In the genomic region with DNA sequence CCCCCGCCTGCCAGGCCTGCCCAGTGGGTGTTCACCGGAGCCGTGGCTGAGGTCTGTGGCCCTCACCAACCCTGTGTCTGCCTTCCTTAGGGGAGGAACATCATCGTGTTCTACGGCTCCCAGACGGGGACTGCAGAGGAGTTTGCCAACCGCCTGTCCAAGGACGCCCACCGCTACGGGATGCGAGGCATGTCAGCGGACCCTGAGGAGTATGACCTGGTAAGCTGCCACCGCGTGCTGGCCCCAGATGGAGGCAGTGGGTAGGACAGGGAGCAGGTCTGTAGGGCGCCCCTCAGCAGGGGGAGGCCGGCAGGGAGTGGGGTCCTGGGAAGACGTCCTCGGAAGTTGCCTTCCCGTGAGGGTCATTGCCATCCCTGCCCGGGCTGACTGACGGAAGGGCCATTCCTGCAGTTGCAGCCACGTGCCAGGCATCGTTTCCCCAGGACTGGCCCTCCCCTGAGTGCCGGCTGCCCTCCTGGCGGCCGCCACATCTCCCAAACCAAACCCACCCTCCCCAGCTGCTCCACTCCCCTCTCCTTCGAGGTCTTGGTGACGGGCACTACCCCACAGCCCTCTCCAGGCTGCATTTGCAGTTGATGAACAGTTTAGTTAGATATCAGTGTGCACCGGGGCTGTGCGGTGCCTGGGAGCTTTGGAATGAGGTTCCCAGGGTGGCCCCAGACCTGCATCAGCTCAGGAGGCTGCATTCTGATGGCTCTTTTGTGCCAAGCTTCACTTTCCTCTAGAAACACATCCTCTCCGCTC, we compare ENCODE assay signal across 21 cellular contexts. TPM values are rescaled to one million over a fixed set of nuclear protein-coding genes. Genes with fewer than 3 reads are reported as not detected.
A peak's percentile ranks its signal among the peaks of the same experiment; 100 is the strongest.
DNase-seq lines count a peak whose midpoint lies in the region; ATAC-seq and TF ChIP-seq lines count a peak whose summit lies in the region.
"Had no signal": no experiment of that assay in that cellular context is flagged by ENCODE, and none has a peak within 500 bp of the region (broad histone marks: within the 10 kb centered on the region; RNA-seq: fewer than 3 reads in every experiment).

No MANE protein-coding gene starts in this region.

- TF ChIP-seq CTCF in CD8-positive, alpha-beta T cell (IDR thresholded peaks at IDR 0.05), result no peak
- no peak for TF ChIP-seq CTCF in gastrocnemius medialis (IDR thresholded peaks at IDR 0.05 in 4 of 5, conservative IDR thresholded peaks at IDR 0.05 in 1 of 5)
- TF ChIP-seq CTCF in progenitor cell of endocrine pancreas (IDR thresholded peaks at IDR 0.05; ENCODE audit: unreplicated experiment), result no peak

- H3K9me3 ChIP-seq in CD8-positive, alpha-beta T cell (ENCODE audit: low read length), result no peaks in the 10 kb centered on the region
- H3K9me3 ChIP-seq in right cardiac atrium (ENCODE audit: control insufficient read depth, low read length) (no peaks in the 10 kb centered on the region), gastrocnemius medialis (no peaks in the 10 kb centered on the region), MG63 (no peaks in the 10 kb centered on the region)
- H3K9me3 ChIP-seq: neutrophil, SJCRH30 had no signal

- H3K4me3 ChIP-seq in CD8-positive, alpha-beta T cell (ENCODE audit: low read depth, low read length), result no peak overlapping the region
- no peak overlapping the region for H3K4me3 ChIP-seq in right cardiac atrium (ENCODE audit: low read length)
- no peak overlapping the region for H3K4me3 ChIP-seq in gastrocnemius medialis
- H3K4me3 ChIP-seq in MG63, result no peak overlapping the region
- H3K4me3 ChIP-seq: SJCRH30 had no signal

- no peaks in the 10 kb centered on the region for H3K27me3 Mint-ChIP-seq in CD8-positive, alpha-beta T cell (ENCODE audit: low read depth)
- H3K27me3 Mint-ChIP-seq in activated T-helper 17 cell treated with anti-CD3 and anti-CD28 coated beads, Interleukin-2, amount 50 U/mL, for 72 hours, result no peaks in the 10 kb centered on the region
- H3K27me3 Mint-ChIP-seq in progenitor cell of endocrine pancreas, result no peaks in the 10 kb centered on the region

- no peak overlapping the region for H3K27ac ChIP-seq in CD8-positive, alpha-beta T cell (ENCODE audit: low read depth, low read length)
- H3K27ac ChIP-seq in right cardiac atrium (ENCODE audit: low read length) (no peak overlapping the region), gastrocnemius medialis (peak overlapping the region; percentile 29 to 44 (median 32))
- H3K27ac ChIP-seq: neutrophil had no signal

- CTCF ChIA-PET in CD8-positive, alpha-beta T cell (lab: Charles Lee), result no interaction called here

- POLR2A ChIA-PET in CD8-positive, alpha-beta T cell (lab: Charles Lee), result no interaction called here

- TF ChIP-seq POLR2A in gastrocnemius medialis (IDR thresholded peaks at IDR 0.05), result no peak

- 84% methylated on average over 31 of the region's 31 CpGs for WGBS in right cardiac atrium

- H3K36me3 ChIP-seq in CD8-positive, alpha-beta T cell (ENCODE audit: insufficient read depth, low read length), result peaks cover 10% of the 10 kb centered on the region
- peaks cover 0 to 54% of the 10 kb centered on the region in 2 donors for H3K36me3 ChIP-seq in gastrocnemius medialis
- no peaks in the 10 kb centered on the region for H3K36me3 ChIP-seq in MG63

- H3K4me1 Mint-ChIP-seq in CD8-positive, alpha-beta T cell (ENCODE audit: low read depth), result no peaks in the 10 kb centered on the region
- no peaks in the 10 kb centered on the region for H3K4me1 Mint-ChIP-seq in activated T-helper 17 cell treated with anti-CD3 and anti-CD28 coated beads, Interleukin-2, amount 50 U/mL, for 72 hours
- H3K4me1 Mint-ChIP-seq in progenitor cell of endocrine pancreas (ENCODE audit: low read depth), result no peaks in the 10 kb centered on the region

- intact Hi-C loops in CD8-positive, alpha-beta T cell (cut with DNase I, micrococcal nuclease), result loop anchor here in 1 of 2 experiments (5.0 kb wide), 1 partner anchor 57 kb away; no protein-coding TSS in a partner anchor
- intact Hi-C loops in right cardiac atrium (cut with DNase I) (loop anchor here in 1 of 4 donors (10.0 kb wide), 1 partner anchor 75 kb away; no protein-coding TSS in a partner anchor), gastrocnemius medialis (cut with DNase I; ENCODE audit: low total_unique reads) (no loop called here)

- H3K4me3 Mint-ChIP-seq in CD8-positive, alpha-beta T cell, result no peak overlapping the region
- H3K4me3 Mint-ChIP-seq in activated T-helper 17 cell treated with anti-CD3 and anti-CD28 coated beads, Interleukin-2, amount 50 U/mL, for 72 hours, result no peak overlapping the region
- H3K4me3 Mint-ChIP-seq in progenitor cell of endocrine pancreas (ENCODE audit: low read depth), result no peak overlapping the region

- no peaks in the 10 kb centered on the region for H3K27me3 ChIP-seq in CD8-positive, alpha-beta T cell (ENCODE audit: insufficient read depth, low read length)
- no peaks in the 10 kb centered on the region for H3K27me3 ChIP-seq in right cardiac atrium (ENCODE audit: control insufficient read depth, insufficient read depth)
- no peaks in the 10 kb centered on the region for H3K27me3 ChIP-seq in gastrocnemius medialis
- no peaks in the 10 kb centered on the region for H3K27me3 ChIP-seq in MG63
- H3K27me3 ChIP-seq: neutrophil, SJCRH30 had no signal

- no peak for DNase-seq in CD8-positive, alpha-beta T cell
- peak in 2 of 3 donors; percentile 56 to 69 for DNase-seq in right cardiac atrium
- no peak for DNase-seq in gastrocnemius medialis
- DNase-seq in progenitor cell of endocrine pancreas (ENCODE audit: low spot score, unreplicated experiment), result no peak
- DNase-seq in MG63, result no peak
- DNase-seq: activated effector memory CD4-positive, alpha-beta T cell treated with anti-CD3 and anti-CD28 coated beads, Interleukin-2, amount 50 U/mL, for 16 hours; AML-193; effector memory CD4-positive, alpha-beta T cell; KG1; midbrain; NCI-H1048; NCI-H2107; NCI-H524; SJCRH30; stimulated activated CD4-positive, alpha-beta T cell treated with anti-CD3 and anti-CD28 coated beads, Interleukin-2, amount 100 ng/mL, for 24 hours had no signal

- H3K4me1 ChIP-seq in CD8-positive, alpha-beta T cell (ENCODE audit: insufficient read depth, low read length), result no peaks in the 10 kb centered on the region
- no peaks in the 10 kb centered on the region for H3K4me1 ChIP-seq in right cardiac atrium (ENCODE audit: control insufficient read depth, insufficient read depth, low read length)
- H3K4me1 ChIP-seq in gastrocnemius medialis, result peaks cover 12 to 19% of the 10 kb centered on the region in 2 donors

- no peak for ATAC-seq in CD8-positive, alpha-beta T cell
- no peak for ATAC-seq in activated T-helper 17 cell treated with anti-CD3 and anti-CD28 coated beads, Interleukin-2, amount 50 U/mL, for 72 hours (replicated peaks)
- peak in 1 of 2 donors; percentile 4 for ATAC-seq in right cardiac atrium
- no peak for ATAC-seq in gastrocnemius medialis
- ATAC-seq in GM21423 (IDR thresholded peaks at IDR 0.05; ENCODE audit: unreplicated experiment), result no peak
- ATAC-seq in GM19324 (IDR thresholded peaks at IDR 0.05; ENCODE audit: low FRiP score, unreplicated experiment), result no peak
- ATAC-seq: activated CD4-positive, CD25-positive, alpha-beta regulatory T cell treated with anti-CD3 and anti-CD28 coated beads, Interleukin-2, amount 50 U/mL, for 24 hours; sciatic nerve had no signal

- peaks cover 47% of the 10 kb centered on the region for H3K36me3 Mint-ChIP-seq in CD8-positive, alpha-beta T cell
- H3K36me3 Mint-ChIP-seq in activated T-helper 17 cell treated with anti-CD3 and anti-CD28 coated beads, Interleukin-2, amount 50 U/mL, for 72 hours (ENCODE audit: low read depth), result peaks cover 12% of the 10 kb centered on the region
- H3K36me3 Mint-ChIP-seq in progenitor cell of endocrine pancreas (ENCODE audit: insufficient read depth), result peaks cover 5% of the 10 kb centered on the region

- in situ Hi-C loops in gastrocnemius medialis (cut with MboI; ENCODE audit: low sequenced_read_pairs in 4 of 4), result no loop called here

- H3K9me3 Mint-ChIP-seq in CD8-positive, alpha-beta T cell, result no peaks in the 10 kb centered on the region
- H3K9me3 Mint-ChIP-seq in activated T-helper 17 cell treated with anti-CD3 and anti-CD28 coated beads, Interleukin-2, amount 50 U/mL, for 72 hours, result no peaks in the 10 kb centered on the region
- no peaks in the 10 kb centered on the region for H3K9me3 Mint-ChIP-seq in progenitor cell of endocrine pancreas (ENCODE audit: low read depth)

- peak overlapping the region; percentile 32 for H3K27ac Mint-ChIP-seq in CD8-positive, alpha-beta T cell
- H3K27ac Mint-ChIP-seq in activated T-helper 17 cell treated with anti-CD3 and anti-CD28 coated beads, Interleukin-2, amount 50 U/mL, for 72 hours, result peak overlapping the region; percentile 69
- no peak overlapping the region for H3K27ac Mint-ChIP-seq in progenitor cell of endocrine pancreas

RNA-seq across cellular contexts. Expression of gene TMEM120A, which starts 14.9 kb away (rescaled TPM):
- 10 to 100 TPM in 1 of 2 experiments, 1 to 10 TPM in 1; 8.3 to 11.5 TPM for total RNA-seq in CD8-positive, alpha-beta T cell
- total RNA-seq in activated T-helper 17 cell treated with anti-CD3 and anti-CD28 coated beads, Interleukin-2, amount 50 U/mL, for 72 hours, result 10 to 100 TPM; 30.5 to 51.7 TPM
- total RNA-seq in right cardiac atrium, result 100 to 1,000 TPM in 1 of 4 donors, 10 to 100 TPM in 3; 67.7 to 111 (median 82.3) TPM
- polyA plus RNA-seq in right cardiac atrium, result 88.7 TPM
- 10 to 100 TPM; 21.3 to 56.7 (median 38.2) TPM for total RNA-seq in gastrocnemius medialis
- total RNA-seq in progenitor cell of endocrine pancreas, result 35.7 and 39.3 TPM in 2 replicates
- 12.4 and 23.8 TPM in 2 replicates for total RNA-seq in MG63 (2014; rRNA removed; shearing (Covaris generic); ENCODE audit: low replicate concordance)

Comparison
In these comparisons a context has a peak if more than half of its experiments do, and no peak if none do; other contexts are left out.
1. DNase-seq: peak in right cardiac atrium (2 of 3); none in CD8-positive, alpha-beta T cell (0 of 7), gastrocnemius medialis (0 of 2), progenitor cell of endocrine pancreas (single experiment) and MG63 (single experiment).
2. H3K27ac ChIP-seq: peak in gastrocnemius medialis (4 of 4); none in CD8-positive, alpha-beta T cell (single experiment) and right cardiac atrium (single experiment).